Comparison of ENCODE assay signal across 2 cellular contexts in the genomic region with DNA sequence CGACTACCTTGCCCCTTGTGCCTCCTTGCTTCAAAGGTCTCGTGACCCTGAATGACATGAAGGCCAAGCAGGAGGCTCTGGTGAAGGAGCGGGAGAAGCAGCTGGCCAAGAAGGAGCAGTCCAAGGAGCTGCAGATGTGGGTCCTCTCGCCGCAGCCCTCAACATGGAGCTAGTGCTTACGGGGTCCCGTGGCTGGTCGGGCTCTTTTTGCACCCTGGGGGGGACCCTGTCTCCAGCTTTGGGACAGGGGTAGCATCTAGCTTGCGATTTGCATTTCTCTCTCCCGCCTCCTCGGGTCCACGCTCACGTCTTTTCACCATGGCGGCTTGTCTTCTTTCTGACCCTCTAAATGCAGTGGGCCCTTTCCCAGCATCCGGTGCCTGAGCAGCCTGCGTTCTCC.
TF ChIP-seq lines count a peak whose summit lies in the region.

No MANE protein-coding gene starts in this region.

TF ChIP-seq in SK-N-SH, 30 proteins besides CTCF, POLR2A, EP300 and RAD21:
- TF ChIP-seq TCF12 (IDR thresholded peaks at IDR 0.05) (no peak), RCOR1 (IDR thresholded peaks at IDR 0.05; ENCODE audit: low read length) (no peak), POLR2AphosphoS5 (IDR thresholded peaks at IDR 0.05; ENCODE audit: low read depth, low read length) (no peak), JUND (IDR thresholded peaks at IDR 0.05) (no peak)
- TF ChIP-seq, protein P1, sequence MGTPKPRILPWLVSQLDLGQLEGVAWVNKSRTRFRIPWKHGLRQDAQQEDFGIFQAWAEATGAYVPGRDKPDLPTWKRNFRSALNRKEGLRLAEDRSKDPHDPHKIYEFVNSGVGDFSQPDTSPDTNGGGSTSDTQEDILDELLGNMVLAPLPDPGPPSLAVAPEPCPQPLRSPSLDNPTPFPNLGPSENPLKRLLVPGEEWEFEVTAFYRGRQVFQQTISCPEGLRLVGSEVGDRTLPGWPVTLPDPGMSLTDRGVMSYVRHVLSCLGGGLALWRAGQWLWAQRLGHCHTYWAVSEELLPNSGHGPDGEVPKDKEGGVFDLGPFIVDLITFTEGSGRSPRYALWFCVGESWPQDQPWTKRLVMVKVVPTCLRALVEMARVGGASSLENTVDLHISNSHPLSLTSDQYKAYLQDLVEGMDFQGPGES (IDR thresholded peaks at IDR 0.05; ENCODE audit: low read depth, low read length), result no peak

TF ChIP-seq in SK-N-SH treated with all-trans-retinoic acid at 6 μM for 48 hours, 23 proteins besides CTCF, POLR2A, EP300 and RAD21:
- no peak for TF ChIP-seq ZNF565 (CRISPR knock-in tag; conservative IDR thresholded peaks at IDR 0.05; ENCODE audit: low read depth)
